In genomic region chr2:21486445-21486844, GRCh38 we compare ENCODE assay signal across 23 cellular contexts.
"Had no signal": no experiment of that assay in that cellular context is flagged by ENCODE, and none has a peak within 500 bp of the region (broad histone marks: within the 10 kb centered on the region; RNA-seq: fewer than 3 reads in every experiment).

No MANE protein-coding gene starts in this region.

- H3K4me1 ChIP-seq: left ventricle myocardium inferior, lower lobe of right lung, neural progenitor cell, pancreas had no signal

- H3K4me3 Mint-ChIP-seq: immature natural killer cell; memory B cell; mesothelial cell of epicardium; natural killer cell treated with Interleukin-12 subunit alpha and Interleukin-12 subunit beta and Interleukin-15 and Interleukin-18, amount 100 ng/mL, for 72 hours; neural progenitor cell had no signal

- H3K36me3 Mint-ChIP-seq: immature natural killer cell; memory B cell; mesothelial cell of epicardium; natural killer cell treated with Interleukin-12 subunit alpha and Interleukin-12 subunit beta and Interleukin-15 and Interleukin-18, amount 100 ng/mL, for 72 hours; neural progenitor cell had no signal

- DNase-seq: cortex of kidney; dorsolateral prefrontal cortex; effector CD8-positive, alpha-beta T cell; glutamatergic neuron; immature natural killer cell; left cardiac atrium; left ventricle myocardium inferior; lower lobe of right lung; nucleus accumbens; pancreas; right cardiac atrium; small intestine; stimulated activated CD4-positive, alpha-beta T cell treated with anti-CD3 and anti-CD28 coated beads, Interleukin-12 subunit alpha, Interleukin-12 subunit beta, amount 100 ng/mL, for 4 hours; stimulated activated naive CD4-positive, alpha-beta T cell treated with Interleukin-2 at 50 U/mL for 16 hours; trophoblast cell had no signal

- H3K27ac ChIP-seq: dorsolateral prefrontal cortex, left ventricle myocardium inferior, lower lobe of right lung, neural progenitor cell, pancreas had no signal

- H3K27me3 ChIP-seq: neural progenitor cell had no signal

- H3K9me3 ChIP-seq: pancreas had no signal

- H2AFZ ChIP-seq: neural progenitor cell had no signal

- FAIRE-seq: frontal cortex, keratinocyte, pancreas, small intestine, urothelium cell line had no signal

- H3K4me2 ChIP-seq: neural progenitor cell had no signal

- H3K9ac ChIP-seq: neural progenitor cell had no signal

- H3K27ac Mint-ChIP-seq: immature natural killer cell; memory B cell; mesothelial cell of epicardium; natural killer cell treated with Interleukin-12 subunit alpha and Interleukin-12 subunit beta and Interleukin-15 and Interleukin-18, amount 100 ng/mL, for 72 hours; neural progenitor cell; progenitor cell of endocrine pancreas had no signal

- H3K4me3 ChIP-seq: dorsolateral prefrontal cortex, left ventricle myocardium inferior, lower lobe of right lung, neural progenitor cell, pancreas had no signal

- H3K4me1 Mint-ChIP-seq: immature natural killer cell, memory B cell, mesothelial cell of epicardium, neural progenitor cell had no signal

- ATAC-seq: left cardiac atrium; lower lobe of right lung; natural killer cell treated with Interleukin-12 subunit alpha and Interleukin-12 subunit beta and Interleukin-15 and Interleukin-18, amount 100 ng/mL, for 72 hours; pancreas; right cardiac atrium had no signal

- H3K36me3 ChIP-seq: left ventricle myocardium inferior, lower lobe of right lung, neural progenitor cell, pancreas had no signal

- H3K27me3 Mint-ChIP-seq: memory B cell; natural killer cell treated with Interleukin-12 subunit alpha and Interleukin-12 subunit beta and Interleukin-15 and Interleukin-18, amount 100 ng/mL, for 72 hours; progenitor cell of endocrine pancreas had no signal
